In genomic region chr2:37870829-37871228, GRCh38 we compare ENCODE assay signal across 12 cellular contexts. TPM values are rescaled to one million over a fixed set of nuclear protein-coding genes. Genes with fewer than 3 reads are reported as not detected.
DNase-seq lines count a peak whose midpoint lies in the region; FAIRE-seq lines count a peak whose summit lies in the region.
"Had no signal": no experiment of that assay in that cellular context is flagged by ENCODE, and none has a peak within 500 bp of the region (broad histone marks: within the 10 kb centered on the region; RNA-seq: fewer than 3 reads in every experiment).

No MANE protein-coding gene starts in this region.

- FAIRE-seq in urothelium cell line (lab: Jason Lieb, UNC): peak; percentile 80

- H3K27ac Mint-ChIP-seq in activated naive CD4-positive, alpha-beta T cell treated with anti-CD3 and anti-CD28 coated beads, Interleukin-2, amount 50 U/mL, for 24 hours: peak overlapping the region; percentile 99
- H3K27ac Mint-ChIP-seq in activated naive CD4-positive, alpha-beta T cell treated with anti-CD3 and anti-CD28 coated beads for 36 hours: no peak overlapping the region
- H3K27ac Mint-ChIP-seq: nephron progenitor cell had no signal

- H3K36me3 Mint-ChIP-seq in activated naive CD4-positive, alpha-beta T cell treated with anti-CD3 and anti-CD28 coated beads, Interleukin-2, amount 50 U/mL, for 24 hours: no peaks in the 10 kb centered on the region
- no peaks in the 10 kb centered on the region for H3K36me3 Mint-ChIP-seq in activated naive CD4-positive, alpha-beta T cell treated with anti-CD3 and anti-CD28 coated beads for 36 hours (ENCODE audit: low read depth)

- peak overlapping the region; percentile 76 for H3K4me3 Mint-ChIP-seq in activated naive CD4-positive, alpha-beta T cell treated with anti-CD3 and anti-CD28 coated beads, Interleukin-2, amount 50 U/mL, for 24 hours
- H3K4me3 Mint-ChIP-seq in activated naive CD4-positive, alpha-beta T cell treated with anti-CD3 and anti-CD28 coated beads for 36 hours: no peak overlapping the region
- H3K4me3 Mint-ChIP-seq: nephron progenitor cell had no signal

- H3K9me3 Mint-ChIP-seq in activated naive CD4-positive, alpha-beta T cell treated with anti-CD3 and anti-CD28 coated beads, Interleukin-2, amount 50 U/mL, for 24 hours: no peaks in the 10 kb centered on the region
- no peaks in the 10 kb centered on the region for H3K9me3 Mint-ChIP-seq in activated naive CD4-positive, alpha-beta T cell treated with anti-CD3 and anti-CD28 coated beads for 36 hours
- H3K9me3 Mint-ChIP-seq: nephron progenitor cell had no signal

- intact Hi-C loops in activated naive CD4-positive, alpha-beta T cell treated with anti-CD3 and anti-CD28 coated beads for 36 hours (cut with micrococcal nuclease): loop anchor here (1.0 to 5.0 kb wide), 5 partner anchors 245 to 1624 kb away; partner anchors contain the start of genes CEBPZ and NDUFAF7

- CTCF ChIA-PET in activated naive CD4-positive, alpha-beta T cell treated with anti-CD3 and anti-CD28 coated beads for 36 hours (lab: Charles Lee): interaction anchor here (0.7 to 2.4 kb wide), 3 partner anchors 16 to 702 kb away, joined by 3 to 8 read pairs (median 5); no protein-coding TSS in a partner anchor

- no peaks in the 10 kb centered on the region for H3K27me3 Mint-ChIP-seq in activated naive CD4-positive, alpha-beta T cell treated with anti-CD3 and anti-CD28 coated beads, Interleukin-2, amount 50 U/mL, for 24 hours
- H3K27me3 Mint-ChIP-seq in activated naive CD4-positive, alpha-beta T cell treated with anti-CD3 and anti-CD28 coated beads for 36 hours (ENCODE audit: low read depth): peaks cover 12% of the 10 kb centered on the region

- H3K4me1 Mint-ChIP-seq in activated naive CD4-positive, alpha-beta T cell treated with anti-CD3 and anti-CD28 coated beads, Interleukin-2, amount 50 U/mL, for 24 hours: peaks cover 30% of the 10 kb centered on the region
- H3K4me1 Mint-ChIP-seq in activated naive CD4-positive, alpha-beta T cell treated with anti-CD3 and anti-CD28 coated beads for 36 hours (ENCODE audit: low read depth): peaks cover 30% of the 10 kb centered on the region

- DNase-seq in activated naive CD4-positive, alpha-beta T cell treated with anti-CD3 and anti-CD28 coated beads for 36 hours: no peak
- DNase-seq in dermis blood vessel endothelial cell: peak; percentile 28
- DNase-seq in lung microvascular endothelial cell (ENCODE audit: low read depth in 2 of 2): peak; percentile 40 to 46
- DNase-seq in urothelium cell line (ENCODE audit: low spot score): no peak
- DNase-seq in DMS153 (lab: John Stamatoyannopoulos, UW): no peak
- no peak for DNase-seq in NCI-H510A (lab: John Stamatoyannopoulos, UW)
- no peak for DNase-seq in iPS-NIHi7 (ENCODE audit: extremely low spot score)
- DNase-seq: erythroblast, NCI-H2081 treated with DMSO at 0.1 percent for 48 hours, nephron progenitor cell, upper lobe of left lung had no signal

RNA-seq across cellular contexts. Expression of gene RMDN2, which starts 54.3 kb away (rescaled TPM):
- total RNA-seq in activated naive CD4-positive, alpha-beta T cell treated with anti-CD3 and anti-CD28 coated beads for 36 hours: 1 to 10 TPM in 1 of 2 experiments, under 1 TPM in 1; 0.79 to 1.2 TPM
- total RNA-seq in dermis blood vessel endothelial cell: 3.1 and 4.3 TPM in 2 replicates
- 1.6 and 2.0 TPM in 2 replicates for total RNA-seq in lung microvascular endothelial cell

Comparison
In these comparisons a context has a peak if more than half of its experiments do, and no peak if none do; other contexts are left out.
1. DNase-seq: peak in dermis blood vessel endothelial cell (single experiment) and lung microvascular endothelial cell (2 of 2); none in activated naive CD4-positive, alpha-beta T cell treated with anti-CD3 and anti-CD28 coated beads for 36 hours (single experiment), urothelium cell line (single experiment), DMS153 (single experiment), NCI-H510A (single experiment) and iPS-NIHi7 (single experiment).